In the genomic region with DNA sequence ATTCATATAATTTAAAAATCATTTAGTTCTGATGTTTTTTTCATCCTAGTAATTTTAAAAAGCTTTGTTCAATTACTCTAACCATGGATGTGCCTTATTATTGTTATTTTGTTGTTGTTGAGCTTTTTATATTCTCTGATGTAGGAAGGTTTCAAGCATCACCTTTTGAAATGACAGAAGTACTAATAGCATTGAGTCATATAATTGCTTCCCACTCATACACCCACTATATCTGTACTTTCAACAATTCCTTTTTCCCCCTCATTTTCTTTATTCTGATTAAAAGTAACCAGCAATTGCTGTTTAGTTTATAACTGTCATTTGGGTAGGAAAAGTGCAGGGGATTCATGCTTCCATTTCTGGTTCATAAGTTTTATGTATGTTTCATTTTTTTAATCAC, we compare ENCODE assay signal across 27 cellular contexts. TPM values are rescaled to one million over a fixed set of nuclear protein-coding genes. Genes with fewer than 3 reads are reported as not detected.
"Had no signal": no experiment of that assay in that cellular context is flagged by ENCODE, and none has a peak within 500 bp of the region (broad histone marks: within the 10 kb centered on the region; RNA-seq: fewer than 3 reads in every experiment).

No MANE protein-coding gene starts in this region.

- H3K9me3 ChIP-seq: gastrocnemius medialis, prostate gland, right lobe of liver, spleen, tibial artery, upper lobe of right lung, vagina had no signal

- H3K4me1 ChIP-seq: gastrocnemius medialis, heart right ventricle, parathyroid adenoma, prostate gland, right lobe of liver, spleen, tibial artery, upper lobe of right lung, vagina had no signal

- H2AFZ ChIP-seq: parathyroid adenoma had no signal

- H3K9ac ChIP-seq: parathyroid adenoma had no signal

- H3K27ac Mint-ChIP-seq: endodermal cell; naive B cell; nephron; stimulated activated memory B cell treated with anti-CD40 and anti-IgM and Interleukin-4, amounts not matched to agents 10 μg/mL and 1 μg/mL and 100 μg/mL, for 72 hours; stimulated activated naive CD8-positive, alpha-beta T cell treated with anti-CD3 and anti-CD28 coated beads, Interleukin-15, Interleukin-2, amounts not matched to agents 100 ng/mL and 50 ng/mL, for 24 hours had no signal

- H3K27me3 ChIP-seq: gastrocnemius medialis, heart right ventricle, right lobe of liver, spleen, tibial artery, upper lobe of right lung, vagina had no signal

- H3K4me1 Mint-ChIP-seq: endodermal cell; naive B cell; nephron; stimulated activated memory B cell treated with anti-CD40 and anti-IgM and Interleukin-4, amounts not matched to agents 10 μg/mL and 1 μg/mL and 100 μg/mL, for 72 hours had no signal

- H3K79me2 ChIP-seq: parathyroid adenoma had no signal

- H3K36me3 ChIP-seq: gastrocnemius medialis, heart right ventricle, prostate gland, right lobe of liver, spleen, tibial artery, upper lobe of right lung, vagina had no signal

- H3K9me3 Mint-ChIP-seq: endodermal cell; nephron; stimulated activated memory B cell treated with anti-CD40 and anti-IgM and Interleukin-4, amounts not matched to agents 10 μg/mL and 1 μg/mL and 100 μg/mL, for 72 hours; stimulated activated naive CD8-positive, alpha-beta T cell treated with anti-CD3 and anti-CD28 coated beads, Interleukin-15, Interleukin-2, amounts not matched to agents 100 ng/mL and 50 ng/mL, for 24 hours had no signal

- H3K4me3 ChIP-seq: gastrocnemius medialis, heart right ventricle, prostate gland, right lobe of liver, spleen, tibial artery, upper lobe of right lung, vagina had no signal

- DNase-seq: dermis blood vessel endothelial cell; effector CD4-positive, alpha-beta T cell; endodermal cell; gastrocnemius medialis; heart right ventricle; hypothalamus; kidney glomerular epithelial cell; mesendoderm; naive B cell; occipital lobe; retina; right lobe of liver; spleen; stimulated activated CD4-positive, alpha-beta T cell treated with anti-CD3 and anti-CD28 coated beads, Interleukin-15, amount 100 ng/mL, for 24 hours; stimulated activated CD4-positive, alpha-beta T cell treated with anti-CD3 and anti-CD28 coated beads, Interleukin-1b, Interleukin-23, amount 100 ng/mL, for 48 hours; stimulated activated CD4-positive, alpha-beta T cell treated with anti-CD3 and anti-CD28 coated beads, Interleukin-4, amount 100 ng/mL, for 24 hours; tibial artery; upper lobe of right lung had no signal

- H3K27ac ChIP-seq: gastrocnemius medialis, heart right ventricle, parathyroid adenoma, right lobe of liver, spleen, tibial artery, upper lobe of right lung, vagina had no signal

- H3K4me3 Mint-ChIP-seq: endodermal cell; naive B cell; nephron; stimulated activated memory B cell treated with anti-CD40 and anti-IgM and Interleukin-4, amounts not matched to agents 10 μg/mL and 1 μg/mL and 100 μg/mL, for 72 hours; stimulated activated naive CD8-positive, alpha-beta T cell treated with anti-CD3 and anti-CD28 coated beads, Interleukin-15, Interleukin-2, amounts not matched to agents 100 ng/mL and 50 ng/mL, for 24 hours had no signal

- H3K27me3 Mint-ChIP-seq: stimulated activated memory B cell treated with anti-CD40 and anti-IgM and Interleukin-4, amounts not matched to agents 10 μg/mL and 1 μg/mL and 100 μg/mL, for 72 hours had no signal

- ATAC-seq: gastrocnemius medialis; heart right ventricle; right lobe of liver; stimulated activated memory B cell treated with anti-CD40 and anti-IgM and Interleukin-4, amounts not matched to agents 10 μg/mL and 1 μg/mL and 100 μg/mL, for 72 hours; upper lobe of right lung had no signal

- H3K36me3 Mint-ChIP-seq: naive B cell; stimulated activated memory B cell treated with anti-CD40 and anti-IgM and Interleukin-4, amounts not matched to agents 10 μg/mL and 1 μg/mL and 100 μg/mL, for 72 hours had no signal

RNA-seq across cellular contexts. Expression of a gene that starts 38.6 kb away (rescaled TPM):
- total RNA-seq: endodermal cell, gastrocnemius medialis, lung microvascular endothelial cell, vagina had no signal
- polyA plus RNA-seq: fibroblast of lung, heart right ventricle, liver had no signal
